16 cellular contexts compared by ENCODE assay signal in genomic region chr3:32292085-32292796, GRCh38. TPM values are rescaled to one million over a fixed set of nuclear protein-coding genes. Genes with fewer than 3 reads are reported as not detected.
"Had no signal": no experiment of that assay in that cellular context is flagged by ENCODE, and none has a peak within 500 bp of the region (broad histone marks: within the 10 kb centered on the region; RNA-seq: fewer than 3 reads in every experiment).

No MANE protein-coding gene starts in this region.

- H3K36me3 ChIP-seq: ascending aorta, heart left ventricle, pancreas, stomach, uterus had no signal

- H3K27ac ChIP-seq: ascending aorta, heart left ventricle, pancreas, stomach, uterus had no signal

- H3K4me3 Mint-ChIP-seq: activated CD8-positive, alpha-beta T cell treated with anti-CD3 and anti-CD28 coated beads for 36 hours; activated naive CD8-positive, alpha-beta T cell treated with anti-CD3 and anti-CD28 coated beads, Interleukin-2, amount 10 ng/mL, durations not matched to agents 7 days and 5 days; T-helper 2 cell treated with Interferon-gamma antibody and Interleukin-4, amounts not matched to agents 5 μg/mL and 100 μg/mL, for 36 hours had no signal

- H3K9me3 Mint-ChIP-seq: activated CD8-positive, alpha-beta T cell treated with anti-CD3 and anti-CD28 coated beads for 36 hours; activated naive CD8-positive, alpha-beta T cell treated with anti-CD3 and anti-CD28 coated beads, Interleukin-2, amount 10 ng/mL, durations not matched to agents 7 days and 5 days; T-helper 2 cell treated with Interferon-gamma antibody and Interleukin-4, amounts not matched to agents 5 μg/mL and 100 μg/mL, for 36 hours had no signal

- H3K4me1 ChIP-seq: ascending aorta, uterus had no signal

- H3K9me3 ChIP-seq: ascending aorta, heart left ventricle, pancreas, stomach, uterus had no signal

- FAIRE-seq: endothelial cell of umbilical vein, frontal cortex, islet of Langerhans, pancreas had no signal

- H3K27ac Mint-ChIP-seq: activated CD8-positive, alpha-beta T cell treated with anti-CD3 and anti-CD28 coated beads for 36 hours; activated naive CD8-positive, alpha-beta T cell treated with anti-CD3 and anti-CD28 coated beads, Interleukin-2, amount 10 ng/mL, durations not matched to agents 7 days and 5 days; T-helper 2 cell treated with Interferon-gamma antibody and Interleukin-4, amounts not matched to agents 5 μg/mL and 100 μg/mL, for 36 hours had no signal

- H3K27me3 ChIP-seq: ascending aorta, heart left ventricle, pancreas, stomach, uterus had no signal

- H3K27me3 Mint-ChIP-seq: activated CD8-positive, alpha-beta T cell treated with anti-CD3 and anti-CD28 coated beads for 36 hours; activated naive CD8-positive, alpha-beta T cell treated with anti-CD3 and anti-CD28 coated beads, Interleukin-2, amount 10 ng/mL, durations not matched to agents 7 days and 5 days had no signal

- ATAC-seq: activated CD8-positive, alpha-beta T cell treated with anti-CD3 and anti-CD28 coated beads for 36 hours; heart left ventricle; left ventricle myocardium superior had no signal

- H3K4me3 ChIP-seq: ascending aorta, heart left ventricle, pancreas, skin epidermis, stomach, uterus had no signal

- DNase-seq: activated CD8-positive, alpha-beta T cell treated with anti-CD3 and anti-CD28 coated beads for 36 hours; activated gamma-delta T cell; activated naive CD8-positive, alpha-beta T cell treated with anti-CD3 and anti-CD28 coated beads, Interleukin-2, amount 10 ng/mL, durations not matched to agents 7 days and 5 days; heart left ventricle; left ventricle myocardium superior; mesendoderm; pancreas; stomach; uterus had no signal

RNA-seq across cellular contexts. Expression of gene CMTM8, which starts 53.8 kb away (rescaled TPM):
- polyA plus RNA-seq: neural cell had no signal
